Comparison of ENCODE assay signal across 25 cellular contexts in genomic region chr2:189013677-189014380, GRCh38. TPM values are rescaled to one million over a fixed set of nuclear protein-coding genes. Genes with fewer than 3 reads are reported as not detected.
DNase-seq lines count a peak whose midpoint lies in the region; ATAC-seq and TF ChIP-seq lines count a peak whose summit lies in the region.
"Had no signal": no experiment of that assay in that cellular context is flagged by ENCODE, and none has a peak within 500 bp of the region (broad histone marks: within the 10 kb centered on the region; RNA-seq: fewer than 3 reads in every experiment).

No MANE protein-coding gene starts in this region.

- no peak for TF ChIP-seq CTCF in right atrium auricular region (IDR thresholded peaks at IDR 0.05)
- no peak for TF ChIP-seq CTCF in fibroblast of the aortic adventitia (IDR thresholded peaks at IDR 0.05; ENCODE audit: insufficient read depth, low read length)
- no peak for TF ChIP-seq CTCF in osteoblast (IDR thresholded peaks at IDR 0.05; ENCODE audit: extremely low read depth, low read depth, low read length)
- TF ChIP-seq CTCF in lower leg skin (IDR thresholded peaks at IDR 0.05) = no peak

- TF ChIP-seq POLR2A in lower leg skin (IDR thresholded peaks at IDR 0.05) = no peak

- no peaks in the 10 kb centered on the region for H3K79me2 ChIP-seq in osteoblast (ENCODE audit: insufficient read depth, low read length)
- H3K79me2 ChIP-seq: parathyroid adenoma had no signal

- no peak overlapping the region for H3K4me2 ChIP-seq in osteoblast (ENCODE audit: insufficient read depth, low read length)
- H3K4me2 ChIP-seq: BLaER1 had no signal

- H3K36me3 ChIP-seq in right atrium auricular region = peaks cover 10% of the 10 kb centered on the region
- peaks cover 35% of the 10 kb centered on the region for H3K36me3 ChIP-seq in osteoblast (ENCODE audit: insufficient read depth, low read length)
- H3K36me3 ChIP-seq: BLaER1 had no signal

- H3K4me1 ChIP-seq in right atrium auricular region (no peaks in the 10 kb centered on the region), osteoblast (ENCODE audit: insufficient read depth, low read length) (peaks cover 21% of the 10 kb centered on the region)
- H3K4me1 ChIP-seq: BLaER1, parathyroid adenoma had no signal

- H3K27me3 ChIP-seq in right atrium auricular region (no peaks in the 10 kb centered on the region), osteoblast (ENCODE audit: insufficient read depth, low read length) (no peaks in the 10 kb centered on the region)
- H3K27me3 ChIP-seq: BLaER1 had no signal

- H3K27ac ChIP-seq in right atrium auricular region (peak overlapping the region; percentile 9 to 46), osteoblast (ENCODE audit: low read depth, low read length) (peak overlapping the region; percentile 33)
- H3K27ac ChIP-seq: BLaER1, parathyroid adenoma had no signal

- H3K9me3 ChIP-seq in right atrium auricular region = no peaks in the 10 kb centered on the region
- H3K9me3 ChIP-seq in osteoblast (ENCODE audit: low read depth, low read length) = no peaks in the 10 kb centered on the region
- H3K9me3 ChIP-seq: BLaER1 had no signal

- no peak for ATAC-seq in Right ventricle myocardium inferior
- no peak for ATAC-seq in HG02973 (IDR thresholded peaks at IDR 0.05; ENCODE audit: unreplicated experiment)
- ATAC-seq: left colon, T-cell had no signal

- no peak overlapping the region for H2AFZ ChIP-seq in osteoblast (ENCODE audit: low read length)
- H2AFZ ChIP-seq: parathyroid adenoma had no signal

- DNase-seq in right atrium auricular region (ENCODE audit: low spot score) = no peak
- no peak for DNase-seq in Right ventricle myocardium inferior (ENCODE audit: missing footprints)
- peak; percentile 70 for DNase-seq in fibroblast of the aortic adventitia (ENCODE audit: low read depth)
- no peak for DNase-seq in osteoblast (ENCODE audit: insufficient read length, low spot score, missing footprints)
- no peak for DNase-seq in activated CD4-positive, CD25-positive, alpha-beta regulatory T cell treated with anti-CD3 and anti-CD28 coated beads, Interleukin-2, amount 50 U/mL, for 72 hours
- no peak for DNase-seq in lower leg skin (ENCODE audit: low spot score in 2 of 2)
- DNase-seq in foreskin melanocyte = no peak
- DNase-seq: 8988T; activated CD4-positive, alpha-beta memory T cell treated with anti-CD3 and anti-CD28 coated beads, Interleukin-2, amount 10 ng/mL, durations not matched to agents 7 days and 5 days; activated naive CD8-positive, alpha-beta T cell treated with anti-CD3 and anti-CD28 coated beads for 36 hours; activated T-cell treated with anti-CD3 and anti-CD28 coated beads, Interleukin-2, amount 50 U/mL, for 1 hour; caudate nucleus; DMS 273 treated with DMSO at 0.1 percent for 48 hours; effector memory CD4-positive, alpha-beta T cell; Karpas-422; left colon; NCI-H1092; NCI-H2081; NCI-H510A treated with DMSO at 0.1 percent for 48 hours; stimulated activated CD4-positive, alpha-beta T cell treated with anti-CD3 and anti-CD28 coated beads, Interleukin-4, amount 100 ng/mL, for 1 hour; T-cell had no signal

- no peaks in the 10 kb centered on the region for H4K20me1 ChIP-seq in osteoblast (ENCODE audit: insufficient read depth, low read length)
- H4K20me1 ChIP-seq: BLaER1 had no signal

- intact Hi-C loops in Right ventricle myocardium inferior (cut with DNase I) = no loop called here
- intact Hi-C loops in lower leg skin (cut with DNase I; ENCODE audit: low total_unique reads) = no loop called here

- 59 to 66% methylated on average over 2 of the region's 2 CpGs for WGBS in lower leg skin, 2 donors

- no peak overlapping the region for H3K4me3 ChIP-seq in right atrium auricular region
- H3K4me3 ChIP-seq in fibroblast of the aortic adventitia (ENCODE audit: low read depth, low read length) = no peak overlapping the region
- no peak overlapping the region for H3K4me3 ChIP-seq in osteoblast (ENCODE audit: insufficient read depth, low read length)
- no peak overlapping the region for H3K4me3 ChIP-seq in lower leg skin (ENCODE audit: low read depth, poor library complexity, severe bottlenecking)
- H3K4me3 ChIP-seq: BLaER1 had no signal

RNA-seq across cellular contexts. Expression of gene COL3A1, which starts 39.7 kb away (rescaled TPM):
- total RNA-seq in right atrium auricular region = 100 to 1,000 TPM in 1 of 2 donors, 10 to 100 TPM in 1; 86.4 to 608 TPM
- 72.7 TPM for total RNA-seq in Right ventricle myocardium inferior
- 1,653 and 14,045 TPM in 2 replicates for total RNA-seq in fibroblast of the aortic adventitia (ENCODE audit: low replicate concordance)
- 3,160 and 5,672 TPM in 2 replicates for total RNA-seq in osteoblast
- total RNA-seq in lower leg skin = 100 to 1,000 TPM in 1 of 4 donors, 10 to 100 TPM in 3; 16.7 to 142 (median 24.9) TPM
- total RNA-seq: activated CD4-positive, alpha-beta memory T cell treated with anti-CD3 and anti-CD28 coated beads, Interleukin-2, amount 10 ng/mL, durations not matched to agents 7 days and 5 days; activated naive CD8-positive, alpha-beta T cell treated with anti-CD3 and anti-CD28 coated beads for 36 hours; HT-29 had no signal
